16 cellular contexts compared by ENCODE assay signal in the genomic region with DNA sequence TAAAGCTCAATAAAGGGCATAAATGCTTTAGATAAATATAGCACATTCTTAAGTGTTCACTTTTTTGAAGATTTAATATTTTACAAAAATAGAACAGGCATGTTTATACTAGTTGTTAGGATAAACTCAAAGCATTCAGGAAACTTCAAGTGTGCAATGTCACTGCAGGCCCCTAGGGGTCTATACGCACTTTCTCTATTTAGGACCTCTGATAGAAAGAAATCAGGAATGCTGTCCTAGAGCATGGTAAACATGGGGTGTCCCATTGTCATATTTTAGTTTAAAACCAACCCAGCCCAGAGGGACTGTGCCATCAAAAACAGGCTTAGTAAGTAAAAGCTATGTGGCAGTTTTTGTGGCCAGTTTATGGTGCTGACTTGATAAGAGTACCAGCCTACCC.
A peak's percentile ranks its signal among the peaks of the same experiment; 100 is the strongest.
DNase-seq lines count a peak whose midpoint lies in the region; ATAC-seq, FAIRE-seq and TF ChIP-seq lines count a peak whose summit lies in the region.
"Had no signal": no experiment of that assay in that cellular context is flagged by ENCODE, and none has a peak within 500 bp of the region (broad histone marks: within the 10 kb centered on the region; RNA-seq: fewer than 3 reads in every experiment).

No MANE protein-coding gene starts in this region.

- H3K9me2 ChIP-seq in GM23338 (ENCODE audit: insufficient read depth) (no peaks in the 10 kb centered on the region), SK-N-SH (no peaks in the 10 kb centered on the region)

- CTCF ChIA-PET in SK-N-SH (lab: Yijun Ruan, JAX): interaction anchor here (0.9 to 1.7 kb wide), 6 partner anchors 9 to 350 kb away, joined by 3 to 5 read pairs (median 4); no protein-coding TSS in a partner anchor

- H3K4me1 ChIP-seq in GM23338 (ENCODE audit: insufficient read depth) (peaks cover 6% of the 10 kb centered on the region; the same call in 1 of the 2 replicates), SK-N-SH (ENCODE audit: control insufficient read depth in 1 of 2, insufficient read depth in 2 of 2, low read depth in 1 of 2, low read length in 1 of 2) (peaks cover 0 to 20% of the 10 kb centered on the region in 2 experiments; a peak in 1 of 4 replicates), kidney (ENCODE audit: control insufficient read depth in 1 of 2, insufficient read depth in 1 of 2, low read depth in 1 of 2, low read length in 2 of 2) (no peaks in the 10 kb centered on the region), colonic mucosa (no peaks in the 10 kb centered on the region)

- no peaks in the 10 kb centered on the region for H3K9me3 ChIP-seq in SK-N-SH
- H3K9me3 ChIP-seq in kidney (ENCODE audit: control insufficient read depth in 1 of 2, low read length in 2 of 2): no peaks in the 10 kb centered on the region
- H3K9me3 ChIP-seq in colonic mucosa: no peaks in the 10 kb centered on the region
- H3K9me3 ChIP-seq: MG63 had no signal

- intact Hi-C loops in kidney (cut with DNase I): no loop called here
- intact Hi-C loops in colonic mucosa (cut with DNase I): no loop called here

- no peak overlapping the region for H3K4me3 Mint-ChIP-seq in GM23338
- H3K4me3 Mint-ChIP-seq: brain; CD4-positive, alpha-beta memory T cell had no signal

- ATAC-seq in GM23338: peak; percentile 89
- no peak for ATAC-seq in GM19324 (IDR thresholded peaks at IDR 0.05; ENCODE audit: low FRiP score, unreplicated experiment)
- ATAC-seq: sciatic nerve had no signal

- TF ChIP-seq CTCF in C4-2B (conservative IDR thresholded peaks at IDR 0.05) (peak; percentile 45), GM23338 (conservative IDR thresholded peaks at IDR 0.05; ENCODE audit: low read depth in 2 of 2) (peak; percentile 58 to 77), SK-N-SH (IDR thresholded peaks at IDR 0.05) (peak; percentile 50), kidney (IDR thresholded peaks at IDR 0.05; ENCODE audit: borderline replicate concordance, extremely low read depth, insufficient read depth) (no peak), colonic mucosa (IDR thresholded peaks at IDR 0.05) (no peak)

- FAIRE-seq in kidney (lab: Jason Lieb, UNC): no peak
- FAIRE-seq: frontal cortex, GM18507 had no signal

- H3F3A ChIP-seq in GM23338 (replicated peaks; ENCODE audit: low read depth) (no peaks in the 10 kb centered on the region), SK-N-SH (replicated peaks; ENCODE audit: insufficient read depth) (no peaks in the 10 kb centered on the region)

- H3K27ac ChIP-seq in C4-2B (no peak overlapping the region), GM23338 (ENCODE audit: low read depth) (no peak overlapping the region), SK-N-SH (ENCODE audit: low read depth in 2 of 2, low read length in 1 of 2) (no peak overlapping the region), kidney (ENCODE audit: low read depth in 2 of 2, low read length in 2 of 2) (no peak overlapping the region), colonic mucosa (no peak overlapping the region)

- H3K9ac ChIP-seq in SK-N-SH (no peak overlapping the region), kidney (ENCODE audit: low read length in 2 of 2) (no peak overlapping the region), colonic mucosa (ENCODE audit: low read depth in 2 of 2, low read length in 2 of 2) (no peak overlapping the region)

- WGBS in SK-N-SH (ENCODE audit: low lambda C conversion rate): 8% methylated on average over 1 of the region's 1 CpG

- H3K9me3 Mint-ChIP-seq in GM23338: no peaks in the 10 kb centered on the region

- no peaks in the 10 kb centered on the region for H3K27me3 ChIP-seq in GM23338 (ENCODE audit: insufficient read depth)
- H3K27me3 ChIP-seq in SK-N-SH (ENCODE audit: insufficient read depth): no peaks in the 10 kb centered on the region; the same call in 1 of the 2 replicates
- H3K27me3 ChIP-seq in colonic mucosa: no peaks in the 10 kb centered on the region
- H3K27me3 ChIP-seq: MG63 had no signal

- H3K36me3 Mint-ChIP-seq in GM23338 (ENCODE audit: low read depth): no peaks in the 10 kb centered on the region
- H3K36me3 Mint-ChIP-seq: brain; CD4-positive, alpha-beta memory T cell had no signal

- POLR2A ChIA-PET in SK-N-SH (lab: Yijun Ruan, JAX): no interaction called here

- H3K4me3 ChIP-seq in GM23338 (no peak overlapping the region), SK-N-SH (ENCODE audit: low read depth in 2 of 2, low read length in 1 of 2) (no peak overlapping the region), kidney (ENCODE audit: low read length in 2 of 2) (no peak overlapping the region), colonic mucosa (no peak overlapping the region)
- H3K4me3 ChIP-seq: lung, MG63 had no signal

- H3K4me2 ChIP-seq in GM23338 (no peak overlapping the region), SK-N-SH (no peak overlapping the region)

- peaks cover 12% of the 10 kb centered on the region; the same call in 2 of the 3 replicates for H3K4me1 Mint-ChIP-seq in GM23338
- H3K4me1 Mint-ChIP-seq: brain had no signal

- TF ChIP-seq RAD21 in SK-N-SH (IDR thresholded peaks at IDR 0.05; ENCODE audit: low read length): no peak; the same call in 1 of the 2 replicates

- H3K27me3 Mint-ChIP-seq in GM23338 (ENCODE audit: insufficient read depth, low read depth, poor library complexity): no peaks in the 10 kb centered on the region

- H2AFZ ChIP-seq in GM23338: no peak overlapping the region
- H2AFZ ChIP-seq in SK-N-SH (ENCODE audit: low read depth): no peak overlapping the region

- H3K36me3 ChIP-seq in GM23338 (ENCODE audit: insufficient read depth): no peaks in the 10 kb centered on the region
- H3K36me3 ChIP-seq in SK-N-SH (replicated peaks in 1 of 2; ENCODE audit: control insufficient read depth in 1 of 2, insufficient read depth in 2 of 2, low read length in 1 of 2): no peaks in the 10 kb centered on the region
- H3K36me3 ChIP-seq in kidney (ENCODE audit: control insufficient read depth in 1 of 2, insufficient read depth in 2 of 2, low read length in 2 of 2): no peaks in the 10 kb centered on the region
- no peaks in the 10 kb centered on the region for H3K36me3 ChIP-seq in colonic mucosa
- H3K36me3 ChIP-seq: MG63 had no signal

- H3K27ac Mint-ChIP-seq in GM23338: no peak overlapping the region
- H3K27ac Mint-ChIP-seq: brain; CD4-positive, alpha-beta memory T cell had no signal

- no peaks in the 10 kb centered on the region for H3K79me2 ChIP-seq in GM23338 (replicated peaks; ENCODE audit: insufficient read depth)
- H3K79me2 ChIP-seq in SK-N-SH (ENCODE audit: insufficient read depth): no peaks in the 10 kb centered on the region

- TF ChIP-seq EP300 in SK-N-SH (IDR thresholded peaks at IDR 0.05; ENCODE audit: borderline replicate concordance in 1 of 2, low read depth in 1 of 2, low read length in 1 of 2): no peak

- DNase-seq in GM23338 (ENCODE audit: low spot score) (peak; percentile 68), SK-N-SH (peak; percentile 5), iPS-NIHi11 (ENCODE audit: low spot score) (peak; percentile 37), NCI-H1930 (lab: John Stamatoyannopoulos, UW) (no peak), kidney (no peak), colonic mucosa (no peak)
- DNase-seq: CD4-positive, alpha-beta memory T cell; MG63; NCI-H526 treated with DMSO at 0.1 percent for 48 hours had no signal

- H4K20me1 ChIP-seq in GM23338 (replicated peaks; ENCODE audit: insufficient read depth) (no peaks in the 10 kb centered on the region), SK-N-SH (ENCODE audit: insufficient read depth) (no peaks in the 10 kb centered on the region)

TF ChIP-seq in GM23338, 12 proteins besides CTCF, POLR2A, EP300 and RAD21 (continues in another document):
- TF ChIP-seq NANOG (IDR thresholded peaks at IDR 0.05; ENCODE audit: borderline replicate concordance): no peak
- no peak for TF ChIP-seq ZNF114 (CRISPR knock-in tag; IDR thresholded peaks at IDR 0.05)
- no peak for TF ChIP-seq EZH2 (IDR thresholded peaks at IDR 0.05; ENCODE audit: low read depth, unreplicated experiment)
- TF ChIP-seq STAT1 (IDR thresholded peaks at IDR 0.05; ENCODE audit: unreplicated experiment): no peak
- no peak for TF ChIP-seq EZH2phosphoT487 (IDR thresholded peaks at IDR 0.05; ENCODE audit: unreplicated experiment)

TF ChIP-seq in SK-N-SH, 30 proteins besides CTCF, POLR2A, EP300 and RAD21:
- no peak for TF ChIP-seq GABPA (IDR thresholded peaks at IDR 0.05; ENCODE audit: low read depth)
- no peak for TF ChIP-seq CHD2 (IDR thresholded peaks at IDR 0.05; ENCODE audit: low read length, partially characterized antibody)
- no peak for TF ChIP-seq FOXJ3 (CRISPR knock-in tag; IDR thresholded peaks at IDR 0.05)
- no peak for TF ChIP-seq SMC3 (IDR thresholded peaks at IDR 0.05; ENCODE audit: low read depth, low read length)

Comparison
In these comparisons a context has a peak if more than half of its experiments do, and no peak if none do; other contexts are left out.
1. CTCF ChIP-seq: peak in C4-2B (single experiment), GM23338 (2 of 2) and SK-N-SH (single experiment); none in kidney (single experiment) and colonic mucosa (single experiment).
2. DNase-seq: peak in GM23338 (single experiment), SK-N-SH (single experiment) and iPS-NIHi11 (single experiment); none in NCI-H1930 (0 of 2), kidney (single experiment) and colonic mucosa (single experiment).